Comparison of ENCODE assay signal across 7 cellular contexts in genomic region chr15:89333959-89334509, GRCh38. TPM values are rescaled to one million over a fixed set of nuclear protein-coding genes. Genes with fewer than 3 reads are reported as not detected.
A peak's percentile ranks its signal among the peaks of the same experiment; 100 is the strongest.
DNase-seq lines count a peak whose midpoint lies in the region; ATAC-seq and TF ChIP-seq lines count a peak whose summit lies in the region.

No MANE protein-coding gene starts in this region.

- H3K27me3 Mint-ChIP-seq in type B pancreatic cell, result peaks cover 25% of the 10 kb centered on the region

- H3K4me1 Mint-ChIP-seq in type B pancreatic cell (ENCODE audit: unreplicated experiment), result peaks cover 30% of the 10 kb centered on the region

- peak overlapping the region; percentile 87 to 95 for H3K27ac ChIP-seq in left lung

- intact Hi-C loops in left lung (cut with DNase I), result no loop called here

- peak overlapping the region; percentile 93 to 99 for H3K4me3 ChIP-seq in left lung

- no peak for TF ChIP-seq CTCF in left lung (IDR thresholded peaks at IDR 0.05)
- TF ChIP-seq CTCF in type B pancreatic cell (conservative IDR thresholded peaks at IDR 0.05), result peak; percentile 18

- H3K9me3 ChIP-seq in left lung, result no peaks in the 10 kb centered on the region

- peaks cover 30 to 54% of the 10 kb centered on the region in 2 donors for H3K4me1 ChIP-seq in left lung

- peak overlapping the region; percentile 34 for H3K27ac Mint-ChIP-seq in type B pancreatic cell

- H3K36me3 ChIP-seq in left lung, result peaks cover 0 to 45% of the 10 kb centered on the region in 2 donors

- H3K4me3 Mint-ChIP-seq in type B pancreatic cell, result peak overlapping the region; percentile 83

- no peaks in the 10 kb centered on the region for H3K9me3 Mint-ChIP-seq in type B pancreatic cell

- DNase-seq in amniotic epithelial cell (ENCODE audit: low read depth) (peak; percentile 7), left lung (peak in 1 of 2 donors; percentile 44), type B pancreatic cell (ENCODE audit: extremely low spot score, unreplicated experiment) (no peak), NCI-H1417 treated with DMSO at 0.1 percent for 48 hours (lab: John Stamatoyannopoulos, UW) (no peak)

- H3K27me3 ChIP-seq in left lung, result peaks cover 0 to 6% of the 10 kb centered on the region in 2 donors

- peak; percentile 22 for ATAC-seq in GM18517 (IDR thresholded peaks at IDR 0.05; ENCODE audit: unreplicated experiment)
- ATAC-seq in HG03064 (IDR thresholded peaks at IDR 0.05; ENCODE audit: low read depth, unreplicated experiment), result peak; percentile 22
- ATAC-seq in left lung, result no peak
- no peak for ATAC-seq in activated CD4-positive, CD25-positive, alpha-beta regulatory T cell treated with anti-CD3 and anti-CD28 coated beads, Interleukin-2, amount 50 U/mL, for 24 hours

- H3K36me3 Mint-ChIP-seq in type B pancreatic cell, result peaks cover 25% of the 10 kb centered on the region

RNA-seq across cellular contexts. Expression of gene POLG, which starts 0.6 kb away (rescaled TPM):
- 10 to 100 TPM; 53.3 to 71.5 TPM for total RNA-seq in left lung
- 55.0 and 59.0 TPM in 2 replicates for total RNA-seq in type B pancreatic cell (ENCODE audit: low replicate concordance)

Comparison
In these comparisons a context has a peak if more than half of its experiments do, and no peak if none do; other contexts are left out.
1. ATAC-seq: peak in GM18517 (single experiment) and HG03064 (single experiment); none in left lung (single experiment) and activated CD4-positive, CD25-positive, alpha-beta regulatory T cell treated with anti-CD3 and anti-CD28 coated beads, Interleukin-2, amount 50 U/mL, for 24 hours (0 of 2).